Comparison of ENCODE assay signal across 15 cellular contexts in the genomic region with DNA sequence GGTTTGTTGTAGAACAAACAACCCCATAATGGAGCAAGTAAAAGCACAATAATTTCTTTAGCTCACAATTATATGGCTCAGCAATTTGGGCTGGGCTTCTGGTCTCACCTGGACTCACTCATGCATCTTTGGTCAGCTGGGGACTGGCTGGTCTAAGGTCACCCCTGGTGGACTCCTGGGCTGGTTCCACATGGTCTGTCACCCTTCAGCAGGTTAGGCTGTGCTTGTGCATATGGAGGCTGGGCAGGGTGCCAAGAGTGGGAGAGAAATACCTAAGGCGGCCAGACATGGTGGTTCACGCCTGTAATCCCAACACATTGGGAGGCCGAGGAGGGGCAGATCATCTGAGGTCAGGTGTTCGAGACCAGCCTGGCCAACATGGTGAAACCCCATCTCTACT.
"Had no signal": no experiment of that assay in that cellular context is flagged by ENCODE, and none has a peak within 500 bp of the region (broad histone marks: within the 10 kb centered on the region; RNA-seq: fewer than 3 reads in every experiment).

No MANE protein-coding gene starts in this region.

- ATAC-seq: activated CD8-positive, alpha-beta T cell treated with anti-CD3 and anti-CD28 coated beads, Interleukin-2, amount 10 ng/mL, durations not matched to agents 7 days and 5 days; activated naive CD8-positive, alpha-beta T cell treated with anti-CD3 and anti-CD28 coated beads, Interleukin-2, amount 50 U/mL, for 24 hours; gastroesophageal sphincter; heart left ventricle; left colon; natural killer cell treated with Interleukin-12 subunit alpha and Interleukin-12 subunit beta and Interleukin-15 and Interleukin-18, amount 100 ng/mL, for 72 hours had no signal

- H3K4me3 ChIP-seq: cardiac muscle cell, gastroesophageal sphincter, heart left ventricle had no signal

- H3K9me3 ChIP-seq: gastroesophageal sphincter, heart left ventricle had no signal

- H3K27ac ChIP-seq: cardiac muscle cell, gastroesophageal sphincter, heart left ventricle had no signal

- H3K4me1 ChIP-seq: gastroesophageal sphincter had no signal

- DNase-seq: activated CD4-positive, alpha-beta T cell treated with anti-CD3 and anti-CD28 coated beads for 1 hour; activated CD4-positive, alpha-beta T cell treated with anti-CD3 and anti-CD28 coated beads, Interleukin-2, amount 50 U/mL, for 1 hour; activated CD8-positive, alpha-beta T cell treated with anti-CD3 and anti-CD28 coated beads, Interleukin-2, amount 10 ng/mL, durations not matched to agents 7 days and 5 days; activated gamma-delta T cell; activated naive CD4-positive, alpha-beta T cell treated with anti-CD3 and anti-CD28 coated beads, Interleukin-2, amount 50 U/mL, for 16 hours; activated naive CD8-positive, alpha-beta T cell treated with anti-CD3 and anti-CD28 coated beads, Interleukin-2, amount 50 U/mL, for 24 hours; heart left ventricle; islet precursor cell; left colon; retina; stimulated activated CD4-positive, alpha-beta T cell treated with anti-CD3 and anti-CD28 coated beads, Interleukin-4, amount 100 ng/mL, for 24 hours; stimulated activated naive CD4-positive, alpha-beta T cell treated with Interleukin-2 at 50 U/mL for 16 hours had no signal

- H3K27me3 ChIP-seq: cardiac muscle cell, gastroesophageal sphincter, heart left ventricle had no signal

- H3K36me3 ChIP-seq: cardiac muscle cell, gastroesophageal sphincter, heart left ventricle had no signal
